Comparison of ENCODE assay signal across 22 cellular contexts in the genomic region with DNA sequence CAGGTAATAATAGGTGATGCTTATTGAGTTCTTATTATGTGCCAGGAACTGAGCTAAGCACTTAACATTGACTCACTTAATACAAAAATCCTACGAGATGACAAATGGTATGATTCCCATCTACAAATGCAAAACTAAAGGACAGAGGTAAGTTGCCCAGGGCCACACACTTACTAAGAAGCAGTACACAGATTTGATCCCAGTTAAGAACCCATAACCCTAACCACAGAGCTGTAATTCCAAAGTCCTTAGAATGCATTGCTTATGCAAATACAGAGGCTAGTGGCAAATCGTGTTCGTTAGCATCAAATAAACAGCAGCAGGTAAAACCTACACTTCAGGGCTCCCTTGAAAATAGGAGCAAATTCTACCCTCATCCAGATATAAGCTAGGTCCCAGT.
A peak's percentile ranks its signal among the peaks of the same experiment; 100 is the strongest.
DNase-seq lines count a peak whose midpoint lies in the region; ATAC-seq and TF ChIP-seq lines count a peak whose summit lies in the region.
"Had no signal": no experiment of that assay in that cellular context is flagged by ENCODE, and none has a peak within 500 bp of the region (broad histone marks: within the 10 kb centered on the region; RNA-seq: fewer than 3 reads in every experiment).

No MANE protein-coding gene starts in this region.

- WGBS in esophagus squamous epithelium, 2 donors: 60 to 80% methylated on average over 3 of the region's 3 CpGs

- H3K4me1 ChIP-seq in RWPE2 (ENCODE audit: insufficient read depth, poor library complexity, severe bottlenecking) (peaks cover 29% of the 10 kb centered on the region), esophagus squamous epithelium (peaks cover 4 to 68% (median 9%) of the 10 kb centered on the region in 3 donors)

- H3K27ac ChIP-seq in RWPE2 (ENCODE audit: poor library complexity, severe bottlenecking): peak overlapping the region; percentile 48
- peak overlapping the region in 3 of 4 donors; percentile 25 to 79 (median 68) for H3K27ac ChIP-seq in esophagus squamous epithelium

- intact Hi-C loops in esophagus squamous epithelium (cut with DNase I): no loop called here

- no peak for TF ChIP-seq POLR2A in esophagus squamous epithelium (IDR thresholded peaks at IDR 0.05)
- TF ChIP-seq POLR2A in GM18505 (IDR thresholded peaks at IDR 0.05; ENCODE audit: borderline replicate concordance, extremely low read depth, insufficient read depth, insufficient read length): no peak

- H3K9me3 ChIP-seq in RWPE2 (ENCODE audit: severe bottlenecking) (no peaks in the 10 kb centered on the region), esophagus squamous epithelium (no peaks in the 10 kb centered on the region)
- H3K9me3 ChIP-seq: BLaER1 treated with 17β-estradiol and CSF1 and Interleukin-3, amounts not matched to agents 10 nM and 100 nM; Caco-2 had no signal

- DNase-seq in M059J (ENCODE audit: low read depth) (peak; percentile 73), RWPE2 (ENCODE audit: low spot score) (no peak), esophagus squamous epithelium (lab: John Stamatoyannopoulos, UW) (no peak), NCI-H446 treated with DMSO at 0.1 percent for 48 hours (lab: John Stamatoyannopoulos, UW) (no peak), LoVo (ENCODE audit: low spot score) (no peak)
- no peak for DNase-seq in activated effector memory CD4-positive, alpha-beta T cell treated with anti-CD3 and anti-CD28 coated beads, Interleukin-2, amount 50 U/mL, for 16 hours
- DNase-seq: ACHN; Caco-2; CD4-positive, alpha-beta memory T cell; DMS 273 treated with DMSO at 0.1 percent for 48 hours; DMS79 treated with DMSO at 0.1 percent for 48 hours; Karpas-422; MM.1S; NCI-H1048; NCI-H1417 treated with DMSO at 0.1 percent for 48 hours; NCI-H187; NCI-H446; NCI-H748 treated with DMSO at 0.1 percent for 48 hours; Right ventricle myocardium superior had no signal

- H3K36me3 ChIP-seq in RWPE2 (ENCODE audit: low read depth) (no peaks in the 10 kb centered on the region), esophagus squamous epithelium (peaks cover 0 to 73% (median 0%) of the 10 kb centered on the region in 3 donors)

- ATAC-seq in RWPE2 (ENCODE audit: low read depth) (no peak), GM18505 (IDR thresholded peaks at IDR 0.05; ENCODE audit: unreplicated experiment) (no peak)
- ATAC-seq: GM12878 had no signal

- no peak for TF ChIP-seq CTCF in RWPE2 (IDR thresholded peaks at IDR 0.05; ENCODE audit: poor library complexity, severe bottlenecking)
- TF ChIP-seq CTCF in esophagus squamous epithelium (IDR thresholded peaks at IDR 0.05): no peak

- H3K4me3 ChIP-seq in RWPE2 (ENCODE audit: severe bottlenecking): no peak overlapping the region
- no peak overlapping the region for H3K4me3 ChIP-seq in esophagus squamous epithelium
- H3K4me3 ChIP-seq: BLaER1 treated with 17β-estradiol and CSF1 and Interleukin-3, amounts not matched to agents 10 nM and 100 nM; GM12878 had no signal

- H3K27me3 ChIP-seq in RWPE2 (ENCODE audit: insufficient read depth, poor library complexity, severe bottlenecking) (no peaks in the 10 kb centered on the region), esophagus squamous epithelium (no peaks in the 10 kb centered on the region)
